ENCODE assay signal across 10 cellular contexts in genomic region chr11:114154271-114155047, GRCh38.
A peak's percentile ranks its signal among the peaks of the same experiment; 100 is the strongest.
DNase-seq lines count a peak whose midpoint lies in the region; ATAC-seq, FAIRE-seq and TF ChIP-seq lines count a peak whose summit lies in the region.
"Had no signal": no experiment of that assay in that cellular context is flagged by ENCODE, and none has a peak within 500 bp of the region (broad histone marks: within the 10 kb centered on the region; RNA-seq: fewer than 3 reads in every experiment).

No MANE protein-coding gene starts in this region.

- TF ChIP-seq POLR2A in esophagus muscularis mucosa (IDR thresholded peaks at IDR 0.05; ENCODE audit: low read depth) (no peak), GM12892 (IDR thresholded peaks at IDR 0.05; ENCODE audit: low read depth, low read length) (no peak)

- peaks cover 44 to 73% (median 70%) of the 10 kb centered on the region in 3 donors for H3K4me1 Mint-ChIP-seq in naive B cell

- peak; percentile 99 for TF ChIP-seq EP300 in esophagus muscularis mucosa (IDR thresholded peaks at IDR 0.05)

- WGBS in esophagus muscularis mucosa, result 83% methylated on average over 5 of the region's 5 CpGs

- H3K27me3 Mint-ChIP-seq in naive B cell, result no peaks in the 10 kb centered on the region

- peak overlapping the region in 5 of 6 donors; percentile 17 to 90 (median 48) for H3K27ac Mint-ChIP-seq in naive B cell

- in situ Hi-C loops in GM13977 (cut with MboI; ENCODE audit: low pct_unique_long_range_greater_than_20kb, low sequenced_read_pairs, unreplicated experiment), result no loop called here

- peaks cover 5 to 10% of the 10 kb centered on the region in 2 donors for H3K36me3 Mint-ChIP-seq in naive B cell

- TF ChIP-seq CTCF in esophagus muscularis mucosa (IDR thresholded peaks at IDR 0.05) (no peak), tibial artery (IDR thresholded peaks at IDR 0.05) (no peak), GM13977 (IDR thresholded peaks at IDR 0.05; ENCODE audit: extremely low read depth, insufficient read depth, missing control alignments) (no peak)

- FAIRE-seq in GM12892 (lab: Jason Lieb, UNC), result no peak
- FAIRE-seq: colon had no signal

- H3K4me3 Mint-ChIP-seq in naive B cell, result peak overlapping the region in 2 of 8 donors; percentile 7 to 46

- peak; percentile 14 for DNase-seq in NOMO-1 treated with DMSO at 0.1 percent for 48 hours (lab: John Stamatoyannopoulos, UW; ENCODE audit: unreplicated experiment)
- no peak for DNase-seq in esophagus muscularis mucosa (ENCODE audit: extremely low spot score)
- no peak for DNase-seq in naive B cell
- DNase-seq in tibial artery, result peak; percentile 85 to 90
- DNase-seq in GM13977 (ENCODE audit: low spot score), result no peak
- DNase-seq in GM12892 (ENCODE audit: insufficient read length), result no peak
- no peak for DNase-seq in activated naive CD4-positive, alpha-beta T cell (lab: John Stamatoyannopoulos, UW)
- DNase-seq: NCI-H345 had no signal

- peaks cover 16 to 40% (median 32%) of the 10 kb centered on the region in 4 donors for H3K36me3 ChIP-seq in esophagus muscularis mucosa
- peaks cover 35 to 58% (median 56%) of the 10 kb centered on the region in 3 donors for H3K36me3 ChIP-seq in tibial artery

- H3K4me3 ChIP-seq in esophagus muscularis mucosa (no peak overlapping the region), tibial artery (no peak overlapping the region)

- H3K27me3 ChIP-seq in esophagus muscularis mucosa (no peaks in the 10 kb centered on the region), tibial artery (no peaks in the 10 kb centered on the region)

- H3K27ac ChIP-seq in esophagus muscularis mucosa (replicated peaks in 1 of 4) (peak overlapping the region; percentile 97 to 100 (median 98)), tibial artery (peak overlapping the region; percentile 94 to 95)

- intact Hi-C loops in esophagus muscularis mucosa (cut with DNase I), result no loop called here
- intact Hi-C loops in tibial artery (cut with DNase I; ENCODE audit: low total_unique reads), result no loop called here

- no peak for ATAC-seq in naive B cell (ENCODE audit: low read depth in 2 of 2)
- ATAC-seq: HCT116 had no signal

- H3K9me3 ChIP-seq in esophagus muscularis mucosa (no peaks in the 10 kb centered on the region), tibial artery (no peaks in the 10 kb centered on the region)

- peaks cover 0 to 7% (median 0%) of the 10 kb centered on the region in 7 donors for H3K9me3 Mint-ChIP-seq in naive B cell

- H3K4me1 ChIP-seq in esophagus muscularis mucosa (peaks cover 99 to 100% (median 99%) of the 10 kb centered on the region in 4 donors), tibial artery (peaks cover 12 to 100% (median 97%) of the 10 kb centered on the region in 4 donors)

Comparison
In these comparisons a context has a peak if more than half of its experiments do, and no peak if none do; other contexts are left out.
1. DNase-seq: peak in NOMO-1 treated with DMSO at 0.1 percent for 48 hours (single experiment) and tibial artery (2 of 2); none in esophagus muscularis mucosa (single experiment), naive B cell (single experiment), GM13977 (single experiment), GM12892 (single experiment) and activated naive CD4-positive, alpha-beta T cell (0 of 4).